ENCODE assay signal across 10 cellular contexts in the genomic region with DNA sequence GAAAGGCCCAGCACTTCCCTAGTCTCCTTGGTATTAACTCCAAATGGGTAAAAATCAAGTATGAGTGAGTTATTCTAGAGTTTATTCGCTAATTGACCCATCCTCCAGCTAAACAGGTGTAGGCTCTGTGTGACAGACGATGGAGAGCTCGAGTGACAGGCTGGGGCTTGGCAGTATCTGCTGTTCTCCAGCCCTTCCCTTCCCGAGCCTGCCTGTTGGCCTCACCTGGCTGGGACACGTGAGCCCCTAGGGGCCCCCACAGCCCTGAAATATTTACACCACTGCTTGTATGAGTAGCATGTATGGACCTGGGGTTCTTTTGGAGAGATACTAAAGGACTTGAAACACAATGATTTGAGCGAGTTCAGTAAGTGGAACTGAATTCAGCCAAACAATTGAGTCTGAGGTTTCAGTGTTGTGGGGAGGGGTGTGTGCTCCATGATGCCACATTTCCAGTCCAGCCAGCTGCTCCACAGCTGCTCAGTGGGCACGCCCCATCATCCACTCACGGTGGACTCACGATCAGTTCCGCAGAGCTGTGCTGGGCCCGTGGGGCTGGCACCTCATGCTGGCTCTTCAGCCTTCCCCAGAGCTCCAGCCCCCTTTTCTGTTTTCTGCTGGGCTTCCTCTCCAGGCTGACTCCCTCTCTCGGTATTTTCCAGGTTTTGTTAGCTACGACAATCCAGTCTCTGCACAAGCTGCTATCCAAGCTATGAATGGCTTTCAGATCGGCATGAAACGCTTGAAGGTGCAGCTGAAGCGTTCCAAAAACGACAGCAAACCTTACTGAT.
DNase-seq lines count a peak whose midpoint lies in the region; ATAC-seq and TF ChIP-seq lines count a peak whose summit lies in the region.
"Had no signal": no experiment of that assay in that cellular context is flagged by ENCODE, and none has a peak within 500 bp of the region (broad histone marks: within the 10 kb centered on the region; RNA-seq: fewer than 3 reads in every experiment).

No MANE protein-coding gene starts in this region.

- peaks cover 3% of the 10 kb centered on the region; the same call in 1 of the 2 replicates for H4K20me1 ChIP-seq in GM23338 (replicated peaks; ENCODE audit: insufficient read depth)

- H3K27me3 ChIP-seq in GM23338 (ENCODE audit: insufficient read depth) (no peaks in the 10 kb centered on the region), gastroesophageal sphincter (no peaks in the 10 kb centered on the region)

- no peak overlapping the region for H2AFZ ChIP-seq in GM23338

- DNase-seq in GM23338 (ENCODE audit: low spot score), result peak; percentile 16
- DNase-seq in T-helper 17 cell, result no peak
- no peak for DNase-seq in amygdala (lab: John Stamatoyannopoulos, UW)
- DNase-seq in activated effector memory CD4-positive, alpha-beta T cell treated with anti-CD3 and anti-CD28 coated beads, Interleukin-2, amount 50 U/mL, for 16 hours, result no peak
- no peak for DNase-seq in islet precursor cell
- DNase-seq: effector CD8-positive, alpha-beta T cell; NCI-H526 treated with DMSO at 0.1 percent for 48 hours had no signal

- H3K36me3 Mint-ChIP-seq in GM23338 (ENCODE audit: low read depth), result no peaks in the 10 kb centered on the region
- H3K36me3 Mint-ChIP-seq in T-helper 17 cell (ENCODE audit: low read depth), result peaks cover 13% of the 10 kb centered on the region

- no peaks in the 10 kb centered on the region for H3K9me2 ChIP-seq in GM23338 (ENCODE audit: insufficient read depth)

- TF ChIP-seq CTCF in GM23338 (conservative IDR thresholded peaks at IDR 0.05; ENCODE audit: low read depth in 2 of 2) (no peak), gastroesophageal sphincter (IDR thresholded peaks at IDR 0.05) (no peak)

- TF ChIP-seq EP300 in gastroesophageal sphincter (IDR thresholded peaks at IDR 0.05), result no peak

- peaks cover 29% of the 10 kb centered on the region for H3K4me1 Mint-ChIP-seq in GM23338
- H3K4me1 Mint-ChIP-seq in T-helper 17 cell, result peaks cover 26% of the 10 kb centered on the region

- no peaks in the 10 kb centered on the region for H3K36me3 ChIP-seq in GM23338 (ENCODE audit: insufficient read depth)
- H3K36me3 ChIP-seq in gastroesophageal sphincter, result peaks cover 0 to 71% of the 10 kb centered on the region in 2 donors

- H3K79me2 ChIP-seq in GM23338 (replicated peaks; ENCODE audit: insufficient read depth), result no peaks in the 10 kb centered on the region

- H3K27ac ChIP-seq in GM23338 (ENCODE audit: low read depth), result peak overlapping the region; percentile 68
- H3K27ac ChIP-seq in gastroesophageal sphincter, result peak overlapping the region in 3 of 4 donors; percentile 36 to 63 (median 40)
- peak overlapping the region in 18 of 21 experiments; percentile 9 to 83 (median 68) for H3K27ac ChIP-seq in skin epidermis

- no peaks in the 10 kb centered on the region for H3K9me3 Mint-ChIP-seq in GM23338

- ATAC-seq in GM23338 (peak; percentile 48), T-helper 17 cell (no peak), gastroesophageal sphincter (peak; percentile 8), GM18502 (IDR thresholded peaks at IDR 0.05; ENCODE audit: poor library complexity, unreplicated experiment) (no peak)

- peaks cover 4% of the 10 kb centered on the region for H3K27me3 Mint-ChIP-seq in GM23338 (ENCODE audit: insufficient read depth, low read depth, poor library complexity)
- no peaks in the 10 kb centered on the region for H3K27me3 Mint-ChIP-seq in T-helper 17 cell

- H3K4me3 Mint-ChIP-seq in GM23338 (no peak overlapping the region), T-helper 17 cell (no peak overlapping the region)

- H3K9me3 ChIP-seq in T-helper 17 cell (ENCODE audit: control insufficient read depth, low read length, poor library complexity, severe bottlenecking) (no peaks in the 10 kb centered on the region), gastroesophageal sphincter (no peaks in the 10 kb centered on the region)

- H3K4me1 ChIP-seq in GM23338 (ENCODE audit: insufficient read depth) (peaks cover 32% of the 10 kb centered on the region), gastroesophageal sphincter (peaks cover 7 to 61% (median 11%) of the 10 kb centered on the region in 3 donors)

- H3K4me3 ChIP-seq in GM23338 (no peak overlapping the region), gastroesophageal sphincter (no peak overlapping the region), skin epidermis (peak overlapping the region in 1 of 7 experiments; percentile 14)

- TF ChIP-seq POLR2A in gastroesophageal sphincter (IDR thresholded peaks at IDR 0.05), result no peak

- H3K4me2 ChIP-seq in GM23338, result 0 out of 2 replicates have a peak overlapping the region, but pooled peaks have one; percentile 50

- H3F3A ChIP-seq in GM23338 (replicated peaks; ENCODE audit: low read depth), result no peaks in the 10 kb centered on the region

- WGBS in gastroesophageal sphincter (ENCODE audit: low coverage in 1 of 2), 2 donors, result 64 to 70% methylated on average over 6 to 13 of the region's 17 CpGs

- H3K27ac Mint-ChIP-seq in GM23338 (peak overlapping the region; percentile 88), T-helper 17 cell (peak overlapping the region; percentile 83)

TF ChIP-seq in GM23338, 12 proteins besides CTCF, POLR2A, EP300 and RAD21 (continues in another document):
- no peak for TF ChIP-seq ZNF331 (CRISPR knock-in tag; IDR thresholded peaks at IDR 0.05; ENCODE audit: low read depth)
- TF ChIP-seq STAT1 (IDR thresholded peaks at IDR 0.05; ENCODE audit: unreplicated experiment), result no peak
- no peak for TF ChIP-seq EZH2 (IDR thresholded peaks at IDR 0.05; ENCODE audit: low read depth, unreplicated experiment)
- no peak for TF ChIP-seq NANOG (IDR thresholded peaks at IDR 0.05; ENCODE audit: borderline replicate concordance)
- TF ChIP-seq, protein P1, sequence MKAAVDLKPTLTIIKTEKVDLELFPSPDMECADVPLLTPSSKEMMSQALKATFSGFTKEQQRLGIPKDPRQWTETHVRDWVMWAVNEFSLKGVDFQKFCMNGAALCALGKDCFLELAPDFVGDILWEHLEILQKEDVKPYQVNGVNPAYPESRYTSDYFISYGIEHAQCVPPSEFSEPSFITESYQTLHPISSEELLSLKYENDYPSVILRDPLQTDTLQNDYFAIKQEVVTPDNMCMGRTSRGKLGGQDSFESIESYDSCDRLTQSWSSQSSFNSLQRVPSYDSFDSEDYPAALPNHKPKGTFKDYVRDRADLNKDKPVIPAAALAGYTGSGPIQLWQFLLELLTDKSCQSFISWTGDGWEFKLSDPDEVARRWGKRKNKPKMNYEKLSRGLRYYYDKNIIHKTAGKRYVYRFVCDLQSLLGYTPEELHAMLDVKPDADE (IDR thresholded peaks at IDR 0.05), result no peak
- no peak for TF ChIP-seq JUNB (IDR thresholded peaks at IDR 0.05; ENCODE audit: unreplicated experiment)
- TF ChIP-seq ZNF114 (CRISPR knock-in tag; IDR thresholded peaks at IDR 0.05), result no peak
- TF ChIP-seq, protein P2, sequence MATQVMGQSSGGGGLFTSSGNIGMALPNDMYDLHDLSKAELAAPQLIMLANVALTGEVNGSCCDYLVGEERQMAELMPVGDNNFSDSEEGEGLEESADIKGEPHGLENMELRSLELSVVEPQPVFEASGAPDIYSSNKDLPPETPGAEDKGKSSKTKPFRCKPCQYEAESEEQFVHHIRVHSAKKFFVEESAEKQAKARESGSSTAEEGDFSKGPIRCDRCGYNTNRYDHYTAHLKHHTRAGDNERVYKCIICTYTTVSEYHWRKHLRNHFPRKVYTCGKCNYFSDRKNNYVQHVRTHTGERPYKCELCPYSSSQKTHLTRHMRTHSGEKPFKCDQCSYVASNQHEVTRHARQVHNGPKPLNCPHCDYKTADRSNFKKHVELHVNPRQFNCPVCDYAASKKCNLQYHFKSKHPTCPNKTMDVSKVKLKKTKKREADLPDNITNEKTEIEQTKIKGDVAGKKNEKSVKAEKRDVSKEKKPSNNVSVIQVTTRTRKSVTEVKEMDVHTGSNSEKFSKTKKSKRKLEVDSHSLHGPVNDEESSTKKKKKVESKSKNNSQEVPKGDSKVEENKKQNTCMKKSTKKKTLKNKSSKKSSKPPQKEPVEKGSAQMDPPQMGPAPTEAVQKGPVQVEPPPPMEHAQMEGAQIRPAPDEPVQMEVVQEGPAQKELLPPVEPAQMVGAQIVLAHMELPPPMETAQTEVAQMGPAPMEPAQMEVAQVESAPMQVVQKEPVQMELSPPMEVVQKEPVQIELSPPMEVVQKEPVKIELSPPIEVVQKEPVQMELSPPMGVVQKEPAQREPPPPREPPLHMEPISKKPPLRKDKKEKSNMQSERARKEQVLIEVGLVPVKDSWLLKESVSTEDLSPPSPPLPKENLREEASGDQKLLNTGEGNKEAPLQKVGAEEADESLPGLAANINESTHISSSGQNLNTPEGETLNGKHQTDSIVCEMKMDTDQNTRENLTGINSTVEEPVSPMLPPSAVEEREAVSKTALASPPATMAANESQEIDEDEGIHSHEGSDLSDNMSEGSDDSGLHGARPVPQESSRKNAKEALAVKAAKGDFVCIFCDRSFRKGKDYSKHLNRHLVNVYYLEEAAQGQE (IDR thresholded peaks at IDR 0.05; ENCODE audit: unreplicated experiment), result no peak
- TF ChIP-seq EZH2phosphoT487 (IDR thresholded peaks at IDR 0.05; ENCODE audit: unreplicated experiment), result no peak
- TF ChIP-seq CREB1 (CRISPR knock-in tag; IDR thresholded peaks at IDR 0.05; ENCODE audit: low read depth), result no peak
- TF ChIP-seq POLR2AphosphoS5 (IDR thresholded peaks at IDR 0.05; ENCODE audit: low read depth), result no peak

Comparison
In these comparisons a context has a peak if more than half of its experiments do, and no peak if none do; other contexts are left out.
1. ATAC-seq: peak in GM23338 (single experiment) and gastroesophageal sphincter (single experiment); none in T-helper 17 cell (single experiment) and GM18502 (single experiment).
2. Peak in every context shown above with its lines, with median percentiles within 50 percentile points of each other: H3K27ac ChIP-seq.